11 cellular contexts compared by ENCODE assay signal in genomic region chr16:3949946-3950342, GRCh38.
DNase-seq lines count a peak whose midpoint lies in the region; ATAC-seq and TF ChIP-seq lines count a peak whose summit lies in the region.
"Had no signal": no experiment of that assay in that cellular context is flagged by ENCODE, and none has a peak within 500 bp of the region (broad histone marks: within the 10 kb centered on the region; RNA-seq: fewer than 3 reads in every experiment).

No MANE protein-coding gene starts in this region.

- in situ Hi-C loops in G401 (cut with HindIII; ENCODE audit: low sequenced_read_pairs) = no loop called here

- no peaks in the 10 kb centered on the region for H3K79me2 ChIP-seq in osteoblast (ENCODE audit: insufficient read depth, low read length)

- H3K4me3 ChIP-seq in heart left ventricle (peak overlapping the region in 8 of 12 donors; percentile 24 to 44 (median 36)), coronary artery (peak overlapping the region; percentile 59), osteoblast (ENCODE audit: insufficient read depth, low read length) (peak overlapping the region; percentile 61), urinary bladder (ENCODE audit: low read depth, low read length) (no peak overlapping the region)

- H3K27ac ChIP-seq in heart left ventricle (peak overlapping the region; percentile 60 to 89 (median 84)), coronary artery (peak overlapping the region; percentile 87 to 92), osteoblast (ENCODE audit: low read depth, low read length) (peak overlapping the region; percentile 96), urinary bladder (ENCODE audit: low read depth) (peak overlapping the region; percentile 66)
- H3K27ac ChIP-seq: HL-60 had no signal

- no peak for TF ChIP-seq CTCF in heart left ventricle (IDR thresholded peaks at IDR 0.05)
- no peak for TF ChIP-seq CTCF in coronary artery (IDR thresholded peaks at IDR 0.05)
- TF ChIP-seq CTCF in osteoblast (IDR thresholded peaks at IDR 0.05; ENCODE audit: extremely low read depth, low read depth, low read length) = no peak

- 51 to 66% (median 56%) methylated on average over 9 of the region's 9 CpGs for WGBS in heart left ventricle, 4 donors
- WGBS in urinary bladder = 46% methylated on average over 9 of the region's 9 CpGs

- DNase-seq in heart left ventricle (no peak), left ventricle myocardium superior (no peak), coronary artery (ENCODE audit: low spot score) (no peak), osteoblast (ENCODE audit: insufficient read length, low spot score, missing footprints) (no peak), NCI-H2107 (lab: John Stamatoyannopoulos, UW) (no peak), G401 (ENCODE audit: low spot score) (no peak), OCI-M1 (lab: John Stamatoyannopoulos, UW) (no peak)
- DNase-seq: activated CD4-positive, alpha-beta T cell treated with anti-CD3 and anti-CD28 coated beads, Interleukin-2, amount 10 ng/mL, durations not matched to agents 7 days and 5 days; activated effector memory CD4-positive, alpha-beta T cell treated with Interleukin-2 at 50 U/mL for 16 hours had no signal

- no peaks in the 10 kb centered on the region for H4K20me1 ChIP-seq in osteoblast (ENCODE audit: insufficient read depth, low read length)

- H3K27me3 ChIP-seq in heart left ventricle (peaks cover 0 to 4% (median 0%) of the 10 kb centered on the region in 9 donors), osteoblast (ENCODE audit: insufficient read depth, low read length) (no peaks in the 10 kb centered on the region)

- intact Hi-C loops in heart left ventricle (cut with DNase I) = loop anchor here in 3 of 10 donors (10.0 kb wide), 3 partner anchors 165 to 305 kb away; partner anchors contain the start of gene ADCY9 (in 1 of the 3)
- intact Hi-C loops in left ventricle myocardium superior (cut with micrococcal nuclease) = no loop called here

- H2AFZ ChIP-seq in osteoblast (ENCODE audit: low read length) = peak overlapping the region; percentile 86

- TF ChIP-seq POLR2A in heart left ventricle (IDR thresholded peaks at IDR 0.05) = no peak

- H3K36me3 ChIP-seq in heart left ventricle (no peaks in the 10 kb centered on the region), osteoblast (ENCODE audit: insufficient read depth, low read length) (no peaks in the 10 kb centered on the region), urinary bladder (ENCODE audit: insufficient read depth) (no peaks in the 10 kb centered on the region)

- H3K4me2 ChIP-seq in osteoblast (ENCODE audit: insufficient read depth, low read length) = peak overlapping the region; percentile 80

- ATAC-seq in heart left ventricle (no peak), left ventricle myocardium superior (no peak)

- peaks cover 4 to 65% (median 36%) of the 10 kb centered on the region in 12 donors for H3K4me1 ChIP-seq in heart left ventricle
- peaks cover 41% of the 10 kb centered on the region for H3K4me1 ChIP-seq in osteoblast (ENCODE audit: insufficient read depth, low read length)
- H3K4me1 ChIP-seq in urinary bladder (ENCODE audit: insufficient read depth) = no peaks in the 10 kb centered on the region

- no peaks in the 10 kb centered on the region for H3K9me3 ChIP-seq in heart left ventricle
- no peaks in the 10 kb centered on the region for H3K9me3 ChIP-seq in osteoblast (ENCODE audit: low read depth, low read length)
